Comparison of ENCODE assay signal across 27 cellular contexts in genomic region chr17:27669850-27670249, GRCh38.
"Had no signal": no experiment of that assay in that cellular context is flagged by ENCODE, and none has a peak within 500 bp of the region (broad histone marks: within the 10 kb centered on the region; RNA-seq: fewer than 3 reads in every experiment).

No MANE protein-coding gene starts in this region.

- H3K4me3 ChIP-seq: heart right ventricle, hepatocyte, left lung, lung, mucosa of descending colon, pancreas, psoas muscle, right atrium auricular region, right lobe of liver, smooth muscle cell, stomach, testis, thyroid gland, transverse colon, uterus had no signal

- H3K27ac Mint-ChIP-seq: memory B cell; naive thymus-derived CD4-positive, alpha-beta T cell; natural killer cell treated with Interleukin-12 subunit alpha and Interleukin-12 subunit beta and Interleukin-15 and Interleukin-18, amount 100 ng/mL, for 72 hours; stimulated activated naive B cell treated with anti-CD40 and anti-IgM and Interleukin-4, amounts not matched to agents 10 μg/mL and 1 μg/mL and 100 μg/mL, for 72 hours had no signal

- H3K9me3 Mint-ChIP-seq: memory B cell; naive thymus-derived CD4-positive, alpha-beta T cell; natural killer cell treated with Interleukin-12 subunit alpha and Interleukin-12 subunit beta and Interleukin-15 and Interleukin-18, amount 100 ng/mL, for 72 hours; stimulated activated naive B cell treated with anti-CD40 and anti-IgM and Interleukin-4, amounts not matched to agents 10 μg/mL and 1 μg/mL and 100 μg/mL, for 72 hours had no signal

- H3K4me1 Mint-ChIP-seq: memory B cell; stimulated activated naive B cell treated with anti-CD40 and anti-IgM and Interleukin-4, amounts not matched to agents 10 μg/mL and 1 μg/mL and 100 μg/mL, for 72 hours had no signal

- H3K9me3 ChIP-seq: heart right ventricle, left lung, mucosa of descending colon, pancreas, psoas muscle, right atrium auricular region, right lobe of liver, stomach, testis, thyroid gland, transverse colon, uterus had no signal

- H3K36me3 Mint-ChIP-seq: memory B cell; naive thymus-derived CD4-positive, alpha-beta T cell; natural killer cell treated with Interleukin-12 subunit alpha and Interleukin-12 subunit beta and Interleukin-15 and Interleukin-18, amount 100 ng/mL, for 72 hours; stimulated activated naive B cell treated with anti-CD40 and anti-IgM and Interleukin-4, amounts not matched to agents 10 μg/mL and 1 μg/mL and 100 μg/mL, for 72 hours had no signal

- H3K36me3 ChIP-seq: heart right ventricle, left lung, pancreas, right atrium auricular region, right lobe of liver, stomach, thyroid gland, transverse colon, uterus had no signal

- ATAC-seq: heart right ventricle; left cardiac atrium; left lung; mucosa of descending colon; naive thymus-derived CD4-positive, alpha-beta T cell; natural killer cell treated with Interleukin-12 subunit alpha and Interleukin-12 subunit beta and Interleukin-15 and Interleukin-18, amount 100 ng/mL, for 72 hours; pancreas; psoas muscle; right lobe of liver; stimulated activated naive B cell treated with anti-CD40 and anti-IgM and Interleukin-4, amounts not matched to agents 10 μg/mL and 1 μg/mL and 100 μg/mL, for 72 hours; stimulated activated naive CD8-positive, alpha-beta T cell treated with anti-CD3 and anti-CD28 coated beads, Interleukin-15, Interleukin-2, amounts not matched to agents 100 U/mL and 50 U/mL, for 24 hours had no signal

- DNase-seq: heart right ventricle; kidney glomerular epithelial cell; left cardiac atrium; left lung; midbrain; psoas muscle; stimulated activated CD4-positive, alpha-beta T cell treated with anti-CD3 and anti-CD28 coated beads, Interleukin-12 subunit alpha, Interleukin-12 subunit beta, amount 100 ng/mL, for 4 hours; stimulated activated CD4-positive, alpha-beta T cell treated with anti-CD3 and anti-CD28 coated beads, Interleukin-15, amount 100 ng/mL, for 24 hours; stimulated activated CD4-positive, alpha-beta T cell treated with anti-CD3 and anti-CD28 coated beads, Interleukin-2, amount 100 ng/mL, for 24 hours; stimulated activated CD4-positive, alpha-beta T cell treated with anti-CD3 and anti-CD28 coated beads, Interleukin-4, amount 100 ng/mL, for 1 hour; stimulated activated naive B cell treated with anti-CD40 and anti-IgM and Interleukin-4, amounts not matched to agents 10 μg/mL and 1 μg/mL and 100 μg/mL, for 72 hours; stimulated activated naive CD8-positive, alpha-beta T cell treated with anti-CD3 and anti-CD28 coated beads, Interleukin-15, Interleukin-2, amounts not matched to agents 100 U/mL and 50 U/mL, for 24 hours; stomach; testis; thyroid gland; transverse colon; uterus had no signal

- H3K4me1 ChIP-seq: heart right ventricle, left lung, pancreas, psoas muscle, right atrium auricular region, right lobe of liver, stomach, testis, thyroid gland, transverse colon, uterus had no signal

- H3K4me3 Mint-ChIP-seq: memory B cell; naive thymus-derived CD4-positive, alpha-beta T cell; natural killer cell treated with Interleukin-12 subunit alpha and Interleukin-12 subunit beta and Interleukin-15 and Interleukin-18, amount 100 ng/mL, for 72 hours; stimulated activated naive B cell treated with anti-CD40 and anti-IgM and Interleukin-4, amounts not matched to agents 10 μg/mL and 1 μg/mL and 100 μg/mL, for 72 hours had no signal

- H3K27me3 ChIP-seq: heart right ventricle, hepatocyte, left lung, pancreas, right atrium auricular region, right lobe of liver, stomach, testis, thyroid gland, transverse colon, uterus had no signal

- H3K27ac ChIP-seq: heart right ventricle, hepatocyte, left lung, pancreas, psoas muscle, right atrium auricular region, right lobe of liver, stomach, testis, thyroid gland, transverse colon, uterus had no signal

- H3K27me3 Mint-ChIP-seq: memory B cell; natural killer cell treated with Interleukin-12 subunit alpha and Interleukin-12 subunit beta and Interleukin-15 and Interleukin-18, amount 100 ng/mL, for 72 hours had no signal
